In the genomic region with DNA sequence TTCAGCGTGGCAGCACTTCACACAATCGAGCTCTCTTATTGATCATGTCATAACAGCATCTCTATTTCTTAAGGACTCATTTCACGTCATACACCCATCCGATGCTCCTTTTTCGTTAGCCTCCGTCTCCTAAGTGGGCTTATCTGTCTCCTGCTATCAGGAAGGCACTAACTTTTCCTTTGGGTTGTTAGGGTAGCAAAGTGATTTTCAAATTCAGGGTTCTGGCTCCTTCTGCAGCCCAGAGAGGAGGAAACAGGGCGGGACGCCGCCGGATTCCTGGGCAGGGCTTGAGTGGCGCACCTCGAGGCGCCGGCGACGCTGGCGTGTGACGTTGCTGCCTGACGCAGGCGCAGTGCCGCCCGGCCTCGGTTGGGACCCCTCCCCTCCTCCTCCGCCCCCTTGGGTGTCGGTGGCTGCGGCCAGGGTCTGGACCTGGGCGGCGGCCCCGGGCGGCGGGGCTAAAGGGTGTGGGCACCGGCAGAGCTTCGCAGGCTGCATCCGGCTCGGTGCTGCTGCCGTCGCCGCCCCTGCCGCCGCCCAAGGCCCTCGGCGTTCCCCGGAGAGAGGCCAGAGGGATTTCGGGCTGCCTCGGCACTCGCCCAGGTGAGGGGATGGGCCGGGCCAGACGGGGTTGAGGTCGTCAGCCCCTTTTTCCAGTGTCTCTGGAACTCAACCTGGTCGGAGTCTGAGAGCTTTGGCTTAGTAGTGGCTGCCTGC, we compare ENCODE assay signal across 1 cellular context.
A peak's percentile ranks its signal among the peaks of the same experiment; 100 is the strongest.
TF ChIP-seq lines count a peak whose summit lies in the region.

A gene with protein sequence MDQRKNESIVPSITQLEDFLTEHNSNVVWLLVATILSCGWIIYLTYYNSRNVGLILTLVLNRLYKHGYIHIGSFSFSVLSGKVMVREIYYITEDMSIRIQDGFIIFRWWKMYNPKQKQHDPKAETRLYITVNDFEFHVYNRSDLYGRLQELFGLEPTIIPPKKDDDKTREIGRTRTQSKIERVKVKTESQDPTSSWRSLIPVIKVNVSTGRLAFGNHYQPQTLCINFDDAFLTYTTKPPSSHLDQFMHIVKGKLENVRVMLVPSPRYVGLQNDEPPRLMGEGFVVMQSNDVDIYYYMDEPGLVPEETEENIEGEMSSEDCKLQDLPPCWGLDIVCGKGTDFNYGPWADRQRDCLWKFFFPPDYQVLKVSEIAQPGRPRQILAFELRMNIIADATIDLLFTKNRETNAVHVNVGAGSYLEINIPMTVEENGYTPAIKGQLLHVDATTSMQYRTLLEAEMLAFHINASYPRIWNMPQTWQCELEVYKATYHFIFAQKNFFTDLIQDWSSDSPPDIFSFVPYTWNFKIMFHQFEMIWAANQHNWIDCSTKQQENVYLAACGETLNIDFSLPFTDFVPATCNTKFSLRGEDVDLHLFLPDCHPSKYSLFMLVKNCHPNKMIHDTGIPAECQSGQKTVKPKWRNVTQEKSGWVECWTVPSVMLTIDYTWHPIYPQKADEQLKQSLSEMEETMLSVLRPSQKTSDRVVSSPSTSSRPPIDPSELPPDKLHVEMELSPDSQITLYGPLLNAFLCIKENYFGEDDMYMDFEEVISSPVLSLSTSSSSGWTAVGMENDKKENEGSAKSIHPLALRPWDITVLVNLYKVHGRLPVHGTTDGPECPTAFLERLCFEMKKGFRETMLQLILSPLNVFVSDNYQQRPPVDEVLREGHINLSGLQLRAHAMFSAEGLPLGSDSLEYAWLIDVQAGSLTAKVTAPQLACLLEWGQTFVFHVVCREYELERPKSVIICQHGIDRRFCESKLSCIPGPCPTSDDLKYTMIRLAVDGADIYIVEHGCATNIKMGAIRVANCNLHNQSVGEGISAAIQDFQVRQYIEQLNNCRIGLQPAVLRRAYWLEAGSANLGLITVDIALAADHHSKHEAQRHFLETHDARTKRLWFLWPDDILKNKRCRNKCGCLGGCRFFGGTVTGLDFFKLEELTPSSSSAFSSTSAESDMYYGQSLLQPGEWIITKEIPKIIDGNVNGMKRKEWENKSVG (N-terminal part only) (plus strand): TSS at position 350 of the 717 bp plus-strand sequence. CDS start 18,317 bp downstream, outside the sequence.

TF ChIP-seq in K562, 482 proteins besides CTCF, POLR2A, EP300 and RAD21 (continued from another document and continues in another):
- TF ChIP-seq TFE3 (CRISPR knock-in tag; IDR thresholded peaks at IDR 0.05) (no peak), ZFP30 (CRISPR knock-in tag; IDR thresholded peaks at IDR 0.05; ENCODE audit: borderline replicate concordance) (no peak), HCFC1 (IDR thresholded peaks at IDR 0.05; ENCODE audit: low read depth, low read length) (peak; percentile 78), BHLHE40 (IDR thresholded peaks at IDR 0.05; ENCODE audit: low read length) (no peak; the same call in 1 of the 2 replicates), ZKSCAN8 (CRISPR knock-in tag; IDR thresholded peaks at IDR 0.05) (no peak), ZNF3 (CRISPR knock-in tag; IDR thresholded peaks at IDR 0.05) (no peak), ARID2 (IDR thresholded peaks at IDR 0.05) (no peak), KAT7 (CRISPR knock-in tag; IDR thresholded peaks at IDR 0.05; ENCODE audit: borderline replicate concordance) (peak; percentile 78; the same call in 1 of the 2 replicates), ZNF217 (CRISPR knock-in tag; IDR thresholded peaks at IDR 0.05) (no peak), DPF2 (IDR thresholded peaks at IDR 0.05) (no peak), PRMT5 (CRISPR knock-in tag; IDR thresholded peaks at IDR 0.05) (no peak), POLR2H (tag; IDR thresholded peaks at IDR 0.05; ENCODE audit: low read depth) (no peak; the same call in 1 of the 2 replicates), RFX1 (IDR thresholded peaks at IDR 0.05) (no peak), ETV1 (tag; conservative IDR thresholded peaks at IDR 0.05; ENCODE audit: low read depth) (no peak), ZKSCAN3 (CRISPR knock-in tag; IDR thresholded peaks at IDR 0.05) (no peak), KAT2B (IDR thresholded peaks at IDR 0.05; ENCODE audit: low read depth, low read length) (no peak), NR1H2 (CRISPR knock-in tag; IDR thresholded peaks at IDR 0.05) (no peak), ZNF311 (CRISPR knock-in tag; IDR thresholded peaks at IDR 0.05) (no peak), CBX2 (IDR thresholded peaks at IDR 0.05; ENCODE audit: insufficient read depth, low read length, poor library complexity, severe bottlenecking) (no peak), TARDBP (IDR thresholded peaks at IDR 0.05) (no peak), NR3C1 (CRISPR knock-in tag; IDR thresholded peaks at IDR 0.05) (no peak), DLX4 (CRISPR knock-in tag; IDR thresholded peaks at IDR 0.05) (no peak), COPS2 (conservative IDR thresholded peaks at IDR 0.05) (no peak), ELK3 (CRISPR knock-in tag; IDR thresholded peaks at IDR 0.05) (no peak), TFAM (CRISPR knock-in tag; conservative IDR thresholded peaks at IDR 0.05) (no peak), FOXP1 (CRISPR knock-in tag; IDR thresholded peaks at IDR 0.05) (no peak), MEF2A (IDR thresholded peaks at IDR 0.05; ENCODE audit: control insufficient read depth, low read depth, low read length) (no peak), XRCC3 (IDR thresholded peaks at IDR 0.05) (no peak), SMARCA5 (IDR thresholded peaks at IDR 0.05) (no peak), BMI1 (IDR thresholded peaks at IDR 0.05; ENCODE audit: low read length) (no peak), SMAD1 (IDR thresholded peaks at IDR 0.05; ENCODE audit: low read depth, low read length, partially characterized antibody) (no peak), ZNF347 (CRISPR knock-in tag; IDR thresholded peaks at IDR 0.05; ENCODE audit: low read depth) (no peak), NONO (IDR thresholded peaks at IDR 0.05; ENCODE audit: low read depth in 2 of 2, low read length in 1 of 2) (0 out of 4 replicates have a peak, but pooled peaks of 1 of the 2 experiments have one; percentile 12), CTBP1 (IDR thresholded peaks at IDR 0.05; ENCODE audit: borderline replicate concordance) (no peak)
- TF ChIP-seq, protein P1, sequence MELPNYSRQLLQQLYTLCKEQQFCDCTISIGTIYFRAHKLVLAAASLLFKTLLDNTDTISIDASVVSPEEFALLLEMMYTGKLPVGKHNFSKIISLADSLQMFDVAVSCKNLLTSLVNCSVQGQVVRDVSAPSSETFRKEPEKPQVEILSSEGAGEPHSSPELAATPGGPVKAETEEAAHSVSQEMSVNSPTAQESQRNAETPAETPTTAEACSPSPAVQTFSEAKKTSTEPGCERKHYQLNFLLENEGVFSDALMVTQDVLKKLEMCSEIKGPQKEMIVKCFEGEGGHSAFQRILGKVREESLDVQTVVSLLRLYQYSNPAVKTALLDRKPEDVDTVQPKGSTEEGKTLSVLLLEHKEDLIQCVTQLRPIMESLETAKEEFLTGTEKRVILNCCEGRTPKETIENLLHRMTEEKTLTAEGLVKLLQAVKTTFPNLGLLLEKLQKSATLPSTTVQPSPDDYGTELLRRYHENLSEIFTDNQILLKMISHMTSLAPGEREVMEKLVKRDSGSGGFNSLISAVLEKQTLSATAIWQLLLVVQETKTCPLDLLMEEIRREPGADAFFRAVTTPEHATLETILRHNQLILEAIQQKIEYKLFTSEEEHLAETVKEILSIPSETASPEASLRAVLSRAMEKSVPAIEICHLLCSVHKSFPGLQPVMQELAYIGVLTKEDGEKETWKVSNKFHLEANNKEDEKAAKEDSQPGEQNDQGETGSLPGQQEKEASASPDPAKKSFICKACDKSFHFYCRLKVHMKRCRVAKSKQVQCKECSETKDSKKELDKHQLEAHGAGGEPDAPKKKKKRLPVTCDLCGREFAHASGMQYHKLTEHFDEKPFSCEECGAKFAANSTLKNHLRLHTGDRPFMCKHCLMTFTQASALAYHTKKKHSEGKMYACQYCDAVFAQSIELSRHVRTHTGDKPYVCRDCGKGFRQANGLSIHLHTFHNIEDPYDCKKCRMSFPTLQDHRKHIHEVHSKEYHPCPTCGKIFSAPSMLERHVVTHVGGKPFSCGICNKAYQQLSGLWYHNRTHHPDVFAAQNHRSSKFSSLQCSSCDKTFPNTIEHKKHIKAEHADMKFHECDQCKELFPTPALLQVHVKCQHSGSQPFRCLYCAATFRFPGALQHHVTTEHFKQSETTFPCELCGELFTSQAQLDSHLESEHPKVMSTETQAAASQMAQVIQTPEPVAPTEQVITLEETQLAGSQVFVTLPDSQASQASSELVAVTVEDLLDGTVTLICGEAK (IDR thresholded peaks at IDR 0.05) = no peak
- TF ChIP-seq, protein P1 (CRISPR knock-in tag; IDR thresholded peaks at IDR 0.05) = no peak
- TF ChIP-seq, protein P2, sequence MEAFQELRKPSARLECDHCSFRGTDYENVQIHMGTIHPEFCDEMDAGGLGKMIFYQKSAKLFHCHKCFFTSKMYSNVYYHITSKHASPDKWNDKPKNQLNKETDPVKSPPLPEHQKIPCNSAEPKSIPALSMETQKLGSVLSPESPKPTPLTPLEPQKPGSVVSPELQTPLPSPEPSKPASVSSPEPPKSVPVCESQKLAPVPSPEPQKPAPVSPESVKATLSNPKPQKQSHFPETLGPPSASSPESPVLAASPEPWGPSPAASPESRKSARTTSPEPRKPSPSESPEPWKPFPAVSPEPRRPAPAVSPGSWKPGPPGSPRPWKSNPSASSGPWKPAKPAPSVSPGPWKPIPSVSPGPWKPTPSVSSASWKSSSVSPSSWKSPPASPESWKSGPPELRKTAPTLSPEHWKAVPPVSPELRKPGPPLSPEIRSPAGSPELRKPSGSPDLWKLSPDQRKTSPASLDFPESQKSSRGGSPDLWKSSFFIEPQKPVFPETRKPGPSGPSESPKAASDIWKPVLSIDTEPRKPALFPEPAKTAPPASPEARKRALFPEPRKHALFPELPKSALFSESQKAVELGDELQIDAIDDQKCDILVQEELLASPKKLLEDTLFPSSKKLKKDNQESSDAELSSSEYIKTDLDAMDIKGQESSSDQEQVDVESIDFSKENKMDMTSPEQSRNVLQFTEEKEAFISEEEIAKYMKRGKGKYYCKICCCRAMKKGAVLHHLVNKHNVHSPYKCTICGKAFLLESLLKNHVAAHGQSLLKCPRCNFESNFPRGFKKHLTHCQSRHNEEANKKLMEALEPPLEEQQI (IDR thresholded peaks at IDR 0.05) = 0 out of 2 replicates have a peak, but pooled peaks have one; percentile 15
- TF ChIP-seq, protein P3, sequence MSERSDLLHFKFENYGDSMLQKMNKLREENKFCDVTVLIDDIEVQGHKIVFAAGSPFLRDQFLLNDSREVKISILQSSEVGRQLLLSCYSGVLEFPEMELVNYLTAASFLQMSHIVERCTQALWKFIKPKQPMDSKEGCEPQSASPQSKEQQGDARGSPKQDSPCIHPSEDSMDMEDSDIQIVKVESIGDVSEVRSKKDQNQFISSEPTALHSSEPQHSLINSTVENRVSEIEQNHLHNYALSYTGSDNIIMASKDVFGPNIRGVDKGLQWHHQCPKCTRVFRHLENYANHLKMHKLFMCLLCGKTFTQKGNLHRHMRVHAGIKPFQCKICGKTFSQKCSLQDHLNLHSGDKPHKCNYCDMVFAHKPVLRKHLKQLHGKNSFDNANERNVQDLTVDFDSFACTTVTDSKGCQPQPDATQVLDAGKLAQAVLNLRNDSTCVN (CRISPR knock-in tag; IDR thresholded peaks at IDR 0.05) = no peak
